Comparison of ENCODE assay signal across 7 cellular contexts in genomic region chr6:90175627-90176538, GRCh38.
DNase-seq lines count a peak whose midpoint lies in the region; ATAC-seq lines count a peak whose summit lies in the region.

No MANE protein-coding gene starts in this region.

- H3K36me3 Mint-ChIP-seq in stimulated activated naive CD8-positive, alpha-beta T cell treated with anti-CD3 and anti-CD28 coated beads, Interleukin-15, Interleukin-2, amounts not matched to agents 100 ng/mL and 50 ng/mL, for 24 hours (ENCODE audit: low read depth), result peaks cover 33% of the 10 kb centered on the region

- ATAC-seq in HG02678 (IDR thresholded peaks at IDR 0.05; ENCODE audit: unreplicated experiment), result peak; percentile 64
- ATAC-seq in esophagus mucosa, result peak; percentile 98
- ATAC-seq in GM18517 (IDR thresholded peaks at IDR 0.05; ENCODE audit: unreplicated experiment), result no peak

- H3K4me3 Mint-ChIP-seq in stimulated activated naive CD8-positive, alpha-beta T cell treated with anti-CD3 and anti-CD28 coated beads, Interleukin-15, Interleukin-2, amounts not matched to agents 100 ng/mL and 50 ng/mL, for 24 hours, result peak overlapping the region; percentile 70

- no peaks in the 10 kb centered on the region for H3K27me3 Mint-ChIP-seq in stimulated activated naive CD8-positive, alpha-beta T cell treated with anti-CD3 and anti-CD28 coated beads, Interleukin-15, Interleukin-2, amounts not matched to agents 100 ng/mL and 50 ng/mL, for 24 hours

- peak overlapping the region; percentile 95 for H3K27ac Mint-ChIP-seq in stimulated activated naive CD8-positive, alpha-beta T cell treated with anti-CD3 and anti-CD28 coated beads, Interleukin-15, Interleukin-2, amounts not matched to agents 100 ng/mL and 50 ng/mL, for 24 hours

- H3K9me3 Mint-ChIP-seq in stimulated activated naive CD8-positive, alpha-beta T cell treated with anti-CD3 and anti-CD28 coated beads, Interleukin-15, Interleukin-2, amounts not matched to agents 100 ng/mL and 50 ng/mL, for 24 hours, result peaks cover 2% of the 10 kb centered on the region

- peak; percentile 11 for DNase-seq in activated CD4-positive, CD25-positive, alpha-beta regulatory T cell treated with anti-CD3 and anti-CD28 coated beads, Interleukin-2, amount 50 U/mL, for 16 hours (ENCODE audit: low read depth, low spot score)
- DNase-seq in iPS-NIHi7 (ENCODE audit: extremely low spot score) (no peak), ecto neural progenitor cell (ENCODE audit: low spot score) (no peak)

- peaks cover 87% of the 10 kb centered on the region for H3K4me1 Mint-ChIP-seq in stimulated activated naive CD8-positive, alpha-beta T cell treated with anti-CD3 and anti-CD28 coated beads, Interleukin-15, Interleukin-2, amounts not matched to agents 100 ng/mL and 50 ng/mL, for 24 hours (ENCODE audit: low read depth)
